4 cellular contexts compared by ENCODE assay signal in the genomic region with DNA sequence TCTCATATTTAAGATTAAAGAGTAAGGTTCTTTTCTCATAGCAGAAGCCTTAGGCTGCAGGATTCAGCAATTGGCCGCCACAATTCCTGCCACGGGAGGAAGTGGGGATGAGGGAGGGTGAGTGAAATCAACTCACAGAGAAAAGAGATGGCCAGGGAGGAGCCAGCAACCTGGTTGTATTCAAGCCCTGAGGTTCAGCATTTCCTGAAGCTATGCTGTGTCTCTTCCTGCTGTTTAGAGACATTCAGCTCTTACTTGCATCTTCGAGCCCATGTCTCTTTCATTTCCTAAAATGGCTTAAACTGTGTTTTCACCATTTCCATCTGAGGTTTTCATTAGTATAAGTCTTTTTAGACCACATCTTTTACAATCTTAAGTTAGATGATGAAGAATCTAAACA.
"Had no signal": no experiment of that assay in that cellular context is flagged by ENCODE, and none has a peak within 500 bp of the region (broad histone marks: within the 10 kb centered on the region; RNA-seq: fewer than 3 reads in every experiment).

No MANE protein-coding gene starts in this region.

- H3K27me3 Mint-ChIP-seq: IgD-negative memory B cell had no signal

- H3K4me3 ChIP-seq: GM23248 had no signal

- H2AFZ ChIP-seq: GM23248 had no signal

- H3K9ac ChIP-seq: GM23248 had no signal

- H3K4me1 Mint-ChIP-seq: IgD-negative memory B cell had no signal

- H3K4me3 Mint-ChIP-seq: H9, IgD-negative memory B cell had no signal

- DNase-seq: GM23248, H9, HCEC 1CT had no signal

- H3K27ac Mint-ChIP-seq: H9 had no signal

- H3K36me3 Mint-ChIP-seq: IgD-negative memory B cell had no signal

- H3K9me3 Mint-ChIP-seq: H9 had no signal

- H3K27ac ChIP-seq: GM23248 had no signal
